Comparison of ENCODE assay signal across 19 cellular contexts in genomic region chr11:72971211-72971610, GRCh38.
"Had no signal": no experiment of that assay in that cellular context is flagged by ENCODE, and none has a peak within 500 bp of the region (broad histone marks: within the 10 kb centered on the region; RNA-seq: fewer than 3 reads in every experiment).

No MANE protein-coding gene starts in this region.

- DNase-seq: activated CD4-positive, alpha-beta T cell treated with anti-CD3 and anti-CD28 coated beads for 4 hours; activated CD8-positive, alpha-beta memory T cell treated with anti-CD3 and anti-CD28 coated beads, Interleukin-2, amount 50 U/mL, for 4 hours; activated gamma-delta T cell treated with Interleukin-2 at 50 U/mL for 16 hours; amygdala; body of pancreas; hippocampal formation; left ventricle myocardium inferior; pancreas; stimulated activated CD4-positive, alpha-beta T cell treated with anti-CD3 and anti-CD28 coated beads, Interleukin-2, amount 100 ng/mL, for 48 hours; stimulated activated naive CD4-positive, alpha-beta T cell treated with Interleukin-2 at 50 U/mL for 16 hours; substantia nigra had no signal

- H3K27me3 ChIP-seq: body of pancreas, pancreas, tibial nerve had no signal

- H3K27ac Mint-ChIP-seq: activated naive CD8-positive, alpha-beta T cell had no signal

- H3K36me3 ChIP-seq: left ventricle myocardium inferior, pancreas, tibial nerve had no signal

- H3K27ac ChIP-seq: body of pancreas, coronary artery, left ventricle myocardium inferior, pancreas, tibial nerve had no signal

- H3K9me3 Mint-ChIP-seq: activated CD4-positive, alpha-beta memory T cell treated with anti-CD3 and anti-CD28 coated beads, Interleukin-2, amount 10 ng/mL, durations not matched to agents 7 days and 5 days; central memory CD8-positive, alpha-beta T cell; T-helper 1 cell treated with Interleukin-12 subunit alpha and Interleukin-12 subunit beta and Interleukin-4 antibody, amounts not matched to agents 30 μg/mL and 1 μg/mL, for 36 hours had no signal

- ATAC-seq: body of pancreas, esophagus mucosa, pancreas had no signal

- H3K9me3 ChIP-seq: body of pancreas, left ventricle myocardium inferior, pancreas, tibial nerve had no signal

- H3K4me3 Mint-ChIP-seq: activated naive CD8-positive, alpha-beta T cell; neural crest cell had no signal

- H3K4me1 Mint-ChIP-seq: neural crest cell had no signal

- H3K27me3 Mint-ChIP-seq: activated CD4-positive, alpha-beta memory T cell treated with anti-CD3 and anti-CD28 coated beads, Interleukin-2, amount 10 ng/mL, durations not matched to agents 7 days and 5 days; activated naive CD8-positive, alpha-beta T cell; central memory CD8-positive, alpha-beta T cell had no signal

- H3K4me3 ChIP-seq: body of pancreas, coronary artery, left ventricle myocardium inferior, pancreas, tibial nerve had no signal
